ENCODE assay signal across 1 cellular context in genomic region chr11:65779919-65780769, GRCh38.
A peak's percentile ranks its signal among the peaks of the same experiment; 100 is the strongest.
TF ChIP-seq lines count a peak whose summit lies in the region.

No MANE protein-coding gene starts in this region.

TF ChIP-seq in WTC11, 78 proteins besides CTCF, POLR2A, EP300 and RAD21 (continued from another document):
- TF ChIP-seq AFF4 (CRISPR knock-in tag; IDR thresholded peaks at IDR 0.05; ENCODE audit: borderline replicate concordance) (0 out of 2 replicates have a peak, but pooled peaks have one; percentile 27), MAX (CRISPR knock-in tag; IDR thresholded peaks at IDR 0.05) (peak; percentile 58; the same call in 1 of the 2 replicates), NR1H2 (CRISPR knock-in tag; IDR thresholded peaks at IDR 0.05) (no peak), SP1 (CRISPR knock-in tag; conservative IDR thresholded peaks at IDR 0.05) (peak; percentile 85), ATF6 (CRISPR knock-in tag; IDR thresholded peaks at IDR 0.05) (no peak), RORB (CRISPR knock-in tag; IDR thresholded peaks at IDR 0.05) (no peak)
- TF ChIP-seq, protein P1, sequence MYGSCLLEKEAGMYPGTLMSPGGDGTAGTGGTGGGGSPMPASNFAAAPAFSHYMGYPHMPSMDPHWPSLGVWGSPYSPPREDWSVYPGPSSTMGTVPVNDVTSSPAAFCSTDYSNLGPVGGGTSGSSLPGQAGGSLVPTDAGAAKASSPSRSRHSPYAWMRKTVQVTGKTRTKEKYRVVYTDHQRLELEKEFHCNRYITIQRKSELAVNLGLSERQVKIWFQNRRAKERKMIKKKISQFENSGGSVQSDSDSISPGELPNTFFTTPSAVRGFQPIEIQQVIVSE (CRISPR knock-in tag; IDR thresholded peaks at IDR 0.05; ENCODE audit: borderline replicate concordance) = no peak
